26 cellular contexts compared by ENCODE assay signal in genomic region chr9:122120672-122121071, GRCh38. TPM values are rescaled to one million over a fixed set of nuclear protein-coding genes. Genes with fewer than 3 reads are reported as not detected.
DNase-seq lines count a peak whose midpoint lies in the region; FAIRE-seq and TF ChIP-seq lines count a peak whose summit lies in the region.
"Had no signal": no experiment of that assay in that cellular context is flagged by ENCODE, and none has a peak within 500 bp of the region (broad histone marks: within the 10 kb centered on the region; RNA-seq: fewer than 3 reads in every experiment).

No MANE protein-coding gene starts in this region.

- CTCF ChIA-PET in H1 (lab: Charles Lee; ENCODE audit: partially characterized antibody): interaction anchor here (1.0 to 15.6 kb wide), 12 partner anchors 9 to 225 kb away, joined by 3 to 544 read pairs (median 52); partner anchors contain the start of gene TTLL11

- WGBS in H1 (ENCODE audit: extremely low coverage in 1 of 2, insufficient coverage in 1 of 2, insufficient read length in 1 of 2, insufficient replicate concordance in 2 of 2, low coverage in 1 of 2, low lambda C conversion rate in 2 of 2, missing lambda C conversion rate in 1 of 2), 2 experiments: 77% methylated on average over 9 of the region's 9 CpGs; no CpG with 5 or more reads in 1 of the 2 experiments
- WGBS in neuronal stem cell (ENCODE audit: extremely low coverage in 2 of 2, insufficient read length in 2 of 2, insufficient replicate concordance in 1 of 2), 2 donors: no CpG with 5 or more reads among the region's 9 CpGs

- H2BK120ac ChIP-seq in H1 (replicated peaks; ENCODE audit: low read depth, low read length) (no peak overlapping the region), neuronal stem cell (ENCODE audit: low read depth, low read length) (no peak overlapping the region)

- H4K8ac ChIP-seq in H1 (ENCODE audit: extremely low read depth, insufficient read depth, low read length) (no peak overlapping the region), neuronal stem cell (ENCODE audit: low read depth, low read length) (no peak overlapping the region)

- no peak overlapping the region for H2AK5ac ChIP-seq in H1 (ENCODE audit: low read depth, low read length)
- H2AK5ac ChIP-seq in neuronal stem cell (ENCODE audit: low read depth, low read length): no peak overlapping the region

- H2BK20ac ChIP-seq in H1 (ENCODE audit: low read length): no peak overlapping the region

- no peak for TF ChIP-seq RAD21 in H1 (IDR thresholded peaks at IDR 0.05 in 1 of 2, conservative IDR thresholded peaks at IDR 0.05 in 1 of 2; ENCODE audit: low read depth in 2 of 2, low read length in 2 of 2)

- H3K36me3 ChIP-seq in astrocyte (ENCODE audit: insufficient read depth, low read length) (no peaks in the 10 kb centered on the region), H1 (ENCODE audit: control insufficient read depth in 2 of 4, insufficient read depth in 4 of 4, low read length in 3 of 4) (no peaks in the 10 kb centered on the region), neuronal stem cell (replicated peaks in 1 of 2; ENCODE audit: control insufficient read depth in 2 of 2, insufficient read depth in 2 of 2, low read length in 2 of 2) (no peaks in the 10 kb centered on the region)
- H3K36me3 ChIP-seq: BE2C, BLaER1 had no signal

- no peak overlapping the region for H3K4me3 ChIP-seq in astrocyte (ENCODE audit: insufficient read depth, low read depth, low read length)
- no peak overlapping the region for H3K4me3 ChIP-seq in H1 (ENCODE audit: extremely low read depth in 1 of 4, insufficient read depth in 2 of 4, low read depth in 3 of 4, low read length in 4 of 4)
- peak overlapping the region in 1 of 2 donors; percentile 16 for H3K4me3 ChIP-seq in neuronal stem cell (ENCODE audit: low read length in 2 of 2)
- H3K4me3 ChIP-seq: BLaER1 had no signal

- H3K4me2 ChIP-seq in astrocyte (ENCODE audit: low read length) (no peak overlapping the region), H1 (ENCODE audit: insufficient read depth in 1 of 2, low read depth in 2 of 2, low read length in 2 of 2) (no peak overlapping the region), neuronal stem cell (ENCODE audit: insufficient read depth, low read length, poor library complexity, severe bottlenecking) (no peak overlapping the region)
- H3K4me2 ChIP-seq: BLaER1 had no signal

- H3K79me1 ChIP-seq in H1 (ENCODE audit: low read depth, low read length) (no peaks in the 10 kb centered on the region), neuronal stem cell (ENCODE audit: low read depth, low read length) (no peaks in the 10 kb centered on the region)

- no peak for TF ChIP-seq EP300 in H1 (IDR thresholded peaks at IDR 0.05; ENCODE audit: borderline replicate concordance in 1 of 2, low read depth in 2 of 2, low read length in 2 of 2)

- FAIRE-seq in astrocyte (lab: Jason Lieb, UNC) (no peak), H1 (lab: Jason Lieb, UNC) (no peak), RCC 7860 (lab: Jason Lieb, UNC) (no peak)
- FAIRE-seq: A204.1, G401.6, GM12891, GM19239 had no signal

- H2AFZ ChIP-seq in astrocyte (ENCODE audit: low read depth, low read length): no peak overlapping the region
- H2AFZ ChIP-seq in H1 (ENCODE audit: low read length): no peak overlapping the region
- no peak overlapping the region for H2AFZ ChIP-seq in neuronal stem cell (ENCODE audit: low read length)

- H2BK5ac ChIP-seq in H1 (ENCODE audit: low read depth, low read length): no peak overlapping the region
- H2BK5ac ChIP-seq in neuronal stem cell (ENCODE audit: low read length): no peak overlapping the region

- no peak overlapping the region for H3K4ac ChIP-seq in H1 (replicated peaks; ENCODE audit: insufficient read length, low read depth, low read length)
- no peak overlapping the region for H3K4ac ChIP-seq in neuronal stem cell (ENCODE audit: low read length)

- peaks cover 5% of the 10 kb centered on the region for H3K4me1 Mint-ChIP-seq in astrocyte (ENCODE audit: low read depth, unreplicated experiment)

- no peak for TF ChIP-seq POLR2A in H1 (IDR thresholded peaks at IDR 0.05; ENCODE audit: control extremely low read depth in 1 of 2, low read depth in 2 of 2, low read length in 2 of 2)

- no peaks in the 10 kb centered on the region for H3K9me3 ChIP-seq in astrocyte (ENCODE audit: insufficient read depth, low read depth, low read length)
- no peaks in the 10 kb centered on the region for H3K9me3 ChIP-seq in H1 (ENCODE audit: insufficient read depth in 2 of 2, low read depth in 1 of 2, low read length in 1 of 2)
- H3K9me3 ChIP-seq in neuronal stem cell (replicated peaks in 1 of 2; ENCODE audit: control insufficient read depth in 2 of 2, insufficient read depth in 1 of 2, low read depth in 1 of 2, low read length in 2 of 2): no peaks in the 10 kb centered on the region
- H3K9me3 ChIP-seq: BE2C, BLaER1 had no signal

- no peak overlapping the region for H3K4me3 Mint-ChIP-seq in astrocyte (ENCODE audit: unreplicated experiment)
- H3K4me3 Mint-ChIP-seq: CD14-positive monocyte; CD4-positive, alpha-beta memory T cell; CD4-positive, CD25-positive, alpha-beta regulatory T cell; CD8-positive, alpha-beta memory T cell had no signal

- H4K20me1 ChIP-seq in astrocyte (ENCODE audit: insufficient read depth, low read length): no peaks in the 10 kb centered on the region
- H4K20me1 ChIP-seq in H1 (replicated peaks in 1 of 2; ENCODE audit: control insufficient read depth in 1 of 2, insufficient read depth in 2 of 2, low read length in 2 of 2): no peaks in the 10 kb centered on the region
- H4K20me1 ChIP-seq: BLaER1 had no signal

- H4K91ac ChIP-seq in H1 (replicated peaks; ENCODE audit: insufficient read length, low read length) (no peak overlapping the region), neuronal stem cell (ENCODE audit: low read depth, low read length, poor library complexity) (no peak overlapping the region)

- H3K9me3 Mint-ChIP-seq in astrocyte (ENCODE audit: unreplicated experiment): no peaks in the 10 kb centered on the region
- H3K9me3 Mint-ChIP-seq: CD4-positive, alpha-beta memory T cell; CD4-positive, CD25-positive, alpha-beta regulatory T cell; CD8-positive, alpha-beta memory T cell had no signal

- H3K27ac Mint-ChIP-seq in astrocyte (ENCODE audit: unreplicated experiment): peak overlapping the region; percentile 34
- H3K27ac Mint-ChIP-seq: CD4-positive, alpha-beta memory T cell; CD4-positive, CD25-positive, alpha-beta regulatory T cell had no signal

- H3K4me1 ChIP-seq in astrocyte (ENCODE audit: insufficient read depth, low read length) (peaks cover 5% of the 10 kb centered on the region), H1 (replicated peaks in 1 of 4; ENCODE audit: control insufficient read depth in 3 of 4, insufficient read depth in 4 of 4, low read length in 3 of 4) (peaks cover 5 to 11% (median 11%) of the 10 kb centered on the region in 4 experiments), neuronal stem cell (ENCODE audit: control insufficient read depth in 2 of 2, insufficient read depth in 1 of 2, low read depth in 1 of 2, low read length in 2 of 2) (peaks cover 10 to 14% of the 10 kb centered on the region in 2 donors)
- H3K4me1 ChIP-seq: BE2C, BLaER1 had no signal

- H3K18ac ChIP-seq in H1 (ENCODE audit: extremely low read depth, low read length) (no peak overlapping the region), neuronal stem cell (ENCODE audit: low read length) (peak overlapping the region; percentile 45)

- H4K5ac ChIP-seq in H1 (ENCODE audit: insufficient read length, low read depth, low read length): no peak overlapping the region

- H3K36me3 Mint-ChIP-seq in astrocyte (ENCODE audit: low read depth, unreplicated experiment): no peaks in the 10 kb centered on the region
- H3K36me3 Mint-ChIP-seq: CD14-positive monocyte; CD4-positive, alpha-beta memory T cell; CD4-positive, CD25-positive, alpha-beta regulatory T cell had no signal

- H3K27ac ChIP-seq in astrocyte (ENCODE audit: low read depth, low read length): no peak overlapping the region
- no peak overlapping the region for H3K27ac ChIP-seq in H1 (ENCODE audit: low read depth, low read length)
- no peak overlapping the region for H3K27ac ChIP-seq in neuronal stem cell (replicated peaks; ENCODE audit: low read length)
- H3K27ac ChIP-seq: BLaER1 had no signal

- H3K56ac ChIP-seq in H1 (replicated peaks; ENCODE audit: insufficient read length, low read depth, low read length): no peak overlapping the region

- H3K27me3 Mint-ChIP-seq in astrocyte (ENCODE audit: low read depth, unreplicated experiment): peaks cover 39% of the 10 kb centered on the region

- no peak for DNase-seq in astrocyte (ENCODE audit: low read depth)
- no peak for DNase-seq in H1 (ENCODE audit: low read depth in 1 of 2, low spot score in 2 of 2)
- no peak for DNase-seq in neuronal stem cell (ENCODE audit: low spot score)
- DNase-seq in DMS153 treated with DMSO at 0.1 percent for 48 hours (lab: John Stamatoyannopoulos, UW; ENCODE audit: unreplicated experiment): no peak
- no peak for DNase-seq in stimulated activated CD4-positive, alpha-beta T cell treated with anti-CD3 and anti-CD28 coated beads, Interleukin-1b, Interleukin-23, amount 100 ng/mL, for 48 hours
- no peak for DNase-seq in RCC 7860 (ENCODE audit: low spot score)
- DNase-seq: 8988T; ACHN; BE2C; C1 segment of cervical spinal cord; CD4-positive, alpha-beta memory T cell; CD4-positive, CD25-positive, alpha-beta regulatory T cell; CD8-positive, alpha-beta memory T cell; COR-L47; DMS 273 treated with DMSO at 0.1 percent for 48 hours; DMS153; DMS79 treated with DMSO at 0.1 percent for 48 hours; GF-D8 had no signal

- H3K14ac ChIP-seq in H1 (ENCODE audit: insufficient read length): no peak overlapping the region
- H3K14ac ChIP-seq in neuronal stem cell (ENCODE audit: low read length): no peak overlapping the region

- no peaks in the 10 kb centered on the region for H3K23me2 ChIP-seq in H1 (ENCODE audit: low read depth, low read length)

- TF ChIP-seq CTCF in astrocyte (IDR thresholded peaks at IDR 0.05; ENCODE audit: insufficient read depth, low read depth, low read length) (no peak), H1 (IDR thresholded peaks at IDR 0.05; ENCODE audit: control extremely low read depth in 1 of 3, insufficient read depth in 1 of 3, low read depth in 1 of 3, low read length in 3 of 3) (no peak)

- H3K23ac ChIP-seq in H1 (ENCODE audit: insufficient read length) (no peak overlapping the region), neuronal stem cell (ENCODE audit: low read depth, low read length, poor library complexity) (no peak overlapping the region)

- H2BK15ac ChIP-seq in H1 (ENCODE audit: low read length) (0 out of 2 replicates have a peak overlapping the region, but pooled peaks have one; percentile 81), neuronal stem cell (ENCODE audit: low read length) (peak overlapping the region; percentile 12)

- H3K9ac ChIP-seq in astrocyte (ENCODE audit: low read length): no peak overlapping the region
- no peak overlapping the region for H3K9ac ChIP-seq in H1 (replicated peaks in 1 of 4; ENCODE audit: extremely low read depth in 1 of 4, low read depth in 3 of 4, low read length in 3 of 4)
- H3K9ac ChIP-seq in neuronal stem cell (ENCODE audit: low read depth, low read length, poor library complexity): no peak overlapping the region
- H3K9ac ChIP-seq: BLaER1 had no signal

- peaks cover 8% of the 10 kb centered on the region for H3K27me3 ChIP-seq in astrocyte (ENCODE audit: insufficient read depth, low read length)
- peaks cover 3 to 6% (median 5%) of the 10 kb centered on the region in 4 experiments; a peak in 6 of 7 replicates for H3K27me3 ChIP-seq in H1 (replicated peaks in 1 of 4; ENCODE audit: control insufficient read depth in 3 of 4, extremely low read depth in 1 of 4, insufficient read depth in 3 of 4, low read length in 3 of 4)
- peaks cover 0 to 16% (median 8%) of the 10 kb centered on the region in 3 experiments for H3K27me3 ChIP-seq in neuronal stem cell (ENCODE audit: control insufficient read depth in 3 of 3, insufficient read depth in 3 of 3, low read depth in 1 of 3, low read length in 3 of 3)
- H3K27me3 ChIP-seq: BE2C had no signal

- H2BK12ac ChIP-seq in H1 (ENCODE audit: low read depth, low read length) (peak overlapping the region; percentile 80; the same call in 1 of the 2 replicates), neuronal stem cell (ENCODE audit: low read length) (peak overlapping the region; percentile 14)

- POLR2A ChIA-PET in H1 (lab: Charles Lee; ENCODE audit: partially characterized antibody): no interaction called here

- H3K79me2 ChIP-seq in astrocyte (ENCODE audit: insufficient read depth, low read length) (no peaks in the 10 kb centered on the region), H1 (ENCODE audit: control insufficient read depth in 1 of 2, insufficient read depth in 2 of 2, low read length in 2 of 2) (no peaks in the 10 kb centered on the region)

RNA-seq across cellular contexts. Expression of gene TTLL11, which starts 27.6 kb away (rescaled TPM):
- 6.6 and 6.9 TPM in 2 replicates for total RNA-seq in astrocyte
- 0.80 and 0.86 TPM in 2 replicates for total RNA-seq in H1 (2021; fragmentation: NEBNext Ultra II Directional; extraction: Animal tissue kit (Norgen Biotek cat#: 25700))
- polyA plus RNA-seq in H1 (2011; rRNA removed): 0.56 and 0.97 TPM in 2 replicates
- polyA plus RNA-seq in H1 (2011; cell fraction: cytosol; rRNA removed): 0.94 TPM
- polyA plus RNA-seq in H1 (2011; cell fraction: nucleus; rRNA removed): 0.96 TPM
- 0.64 to 1.3 TPM (median 0.95 TPM) in 4 replicates for polyA plus RNA-seq in H1 (2012, experiment 1 of 2)
- 0.72 TPM for polyA plus RNA-seq in H1 (2012, experiment 2 of 2)
- polyA plus RNA-seq in H1 (2013, experiment 1 of 2): 0.79 TPM
- polyA plus RNA-seq in H1 (2013, experiment 2 of 2): 0.96 TPM
- 0.66 and 0.91 TPM in 2 replicates for polyA minus RNA-seq in H1 (2011; rRNA and poly(A)+ RNA removed)
- polyA minus RNA-seq in H1 (2011; cell fraction: cytosol; rRNA and poly(A)+ RNA removed): 1.2 TPM
- 1.3 TPM for polyA minus RNA-seq in H1 (2011; cell fraction: nucleus; rRNA and poly(A)+ RNA removed)
- 2.0 TPM for polyA plus RNA-seq in neuronal stem cell (2013, experiment 1 of 2)
- polyA plus RNA-seq in neuronal stem cell (2013, experiment 2 of 2): 1.4 TPM

RNA-seq across cellular contexts. Expression of gene NDUFA8, which starts 38.9 kb away (rescaled TPM):
- 52.3 and 56.4 TPM in 2 replicates for total RNA-seq in astrocyte
- 59.8 and 61.0 TPM in 2 replicates for total RNA-seq in H1 (2021; fragmentation: NEBNext Ultra II Directional; extraction: Animal tissue kit (Norgen Biotek cat#: 25700))
- polyA plus RNA-seq in H1 (2011; rRNA removed): 56.6 and 73.8 TPM in 2 replicates
- polyA plus RNA-seq in H1 (2011; cell fraction: cytosol; rRNA removed): 79.1 TPM
- 28.4 TPM for polyA plus RNA-seq in H1 (2011; cell fraction: nucleus; rRNA removed)
- polyA plus RNA-seq in H1 (2012, experiment 1 of 2): 77.6 to 100 TPM (median 85.9 TPM) in 4 replicates
- polyA plus RNA-seq in H1 (2012, experiment 2 of 2): 79.9 TPM
- polyA plus RNA-seq in H1 (2013, experiment 1 of 2): 79.1 TPM
- 79.1 TPM for polyA plus RNA-seq in H1 (2013, experiment 2 of 2)
- polyA minus RNA-seq in H1 (2011; rRNA and poly(A)+ RNA removed): 31.9 and 35.9 TPM in 2 replicates
- polyA minus RNA-seq in H1 (2011; cell fraction: cytosol; rRNA and poly(A)+ RNA removed): 19.2 TPM
- polyA minus RNA-seq in H1 (2011; cell fraction: nucleus; rRNA and poly(A)+ RNA removed): 11.1 TPM
- 74.6 TPM for polyA plus RNA-seq in neuronal stem cell (2013, experiment 1 of 2)
- 76.8 TPM for polyA plus RNA-seq in neuronal stem cell (2013, experiment 2 of 2)

RNA-seq across cellular contexts. Expression of gene MORN5, which starts 39.0 kb away (rescaled TPM):
- not detected in 2 replicates for total RNA-seq in astrocyte
- total RNA-seq in H1 (2021; fragmentation: NEBNext Ultra II Directional; extraction: Animal tissue kit (Norgen Biotek cat#: 25700)): not detected in 2 replicates
- not detected in 2 replicates for polyA plus RNA-seq in H1 (2011; rRNA removed)
- polyA plus RNA-seq in H1 (2011; cell fraction: cytosol; rRNA removed): not detected
- polyA plus RNA-seq in H1 (2011; cell fraction: nucleus; rRNA removed): not detected
- not detected in 4 replicates for polyA plus RNA-seq in H1 (2012, experiment 1 of 2)
- polyA plus RNA-seq in H1 (2012, experiment 2 of 2): not detected
- not detected for polyA plus RNA-seq in H1 (2013, experiment 1 of 2)
- not detected for polyA plus RNA-seq in H1 (2013, experiment 2 of 2)
- not detected in 2 replicates for polyA minus RNA-seq in H1 (2011; rRNA and poly(A)+ RNA removed)
- polyA minus RNA-seq in H1 (2011; cell fraction: cytosol; rRNA and poly(A)+ RNA removed): not detected
- not detected for polyA minus RNA-seq in H1 (2011; cell fraction: nucleus; rRNA and poly(A)+ RNA removed)
- 0.61 TPM for polyA plus RNA-seq in neuronal stem cell (2013, experiment 1 of 2)
- 1.4 TPM for polyA plus RNA-seq in neuronal stem cell (2013, experiment 2 of 2)
- total RNA-seq: A673; CD4-positive, alpha-beta memory T cell; CD4-positive, CD25-positive, alpha-beta regulatory T cell; CD8-positive, alpha-beta memory T cell had no signal
- polyA plus RNA-seq: AG04450; CD14-positive monocyte; CD4-positive, alpha-beta memory T cell; CD4-positive, CD25-positive, alpha-beta regulatory T cell; CD8-positive, alpha-beta memory T cell had no signal
